In genomic region chr12:34391771-34392581, GRCh38 we compare ENCODE assay signal across 22 cellular contexts.
DNase-seq lines count a peak whose midpoint lies in the region; ATAC-seq, FAIRE-seq and TF ChIP-seq lines count a peak whose summit lies in the region.
"Had no signal": no experiment of that assay in that cellular context is flagged by ENCODE, and none has a peak within 500 bp of the region (broad histone marks: within the 10 kb centered on the region; RNA-seq: fewer than 3 reads in every experiment).

No MANE protein-coding gene starts in this region.

- DNase-seq in activated CD4-positive, CD25-positive, alpha-beta regulatory T cell treated with anti-CD3 and anti-CD28 coated beads, Interleukin-2, amount 50 U/mL, for 72 hours, result peak; percentile 9
- DNase-seq in effector CD4-positive, alpha-beta T cell, result peak; percentile 1
- DNase-seq in left lung (peak; percentile 0 to 48), suprapubic skin (ENCODE audit: low spot score in 2 of 2) (peak; percentile 48 to 66), KBM-7 (no peak), NCI-H128 (lab: John Stamatoyannopoulos, UW; ENCODE audit: unreplicated experiment) (no peak), GM12891 (ENCODE audit: insufficient read length, low spot score) (no peak)
- DNase-seq: caudate nucleus; GDM1; NCI-H1417 treated with DMSO at 0.1 percent for 48 hours; NCI-H2171 treated with DMSO at 0.1 percent for 48 hours; NCI-H774; PC-3; small intestine; stimulated activated CD4-positive, alpha-beta T cell treated with anti-CD3 and anti-CD28 coated beads, Interleukin-4, amount 100 ng/mL, for 1 hour; uterus had no signal

- H3K36me3 ChIP-seq in left lung, result no peaks in the 10 kb centered on the region
- H3K36me3 ChIP-seq in suprapubic skin, result no peaks in the 10 kb centered on the region
- H3K36me3 ChIP-seq: gastroesophageal sphincter, ovary, uterus had no signal

- TF ChIP-seq EP300 in suprapubic skin (IDR thresholded peaks at IDR 0.05), result no peak

- H3K4me1 ChIP-seq in left lung (no peaks in the 10 kb centered on the region), suprapubic skin (no peaks in the 10 kb centered on the region)
- H3K4me1 ChIP-seq: gastroesophageal sphincter, uterus had no signal

- FAIRE-seq in GM12891 (lab: Jason Lieb, UNC), result no peak
- FAIRE-seq: D721Med, GM12892, small intestine had no signal

- H3K27ac ChIP-seq in left lung, result no peak overlapping the region
- H3K27ac ChIP-seq in suprapubic skin, result no peak overlapping the region
- H3K27ac ChIP-seq: gastroesophageal sphincter, ovary, uterus had no signal

- H3K4me3 ChIP-seq in left lung (no peak overlapping the region), suprapubic skin (no peak overlapping the region)
- H3K4me3 ChIP-seq: gastroesophageal sphincter, ovary, uterus had no signal

- ATAC-seq in activated CD4-positive, CD25-positive, alpha-beta regulatory T cell treated with anti-CD3 and anti-CD28 coated beads, Interleukin-2, amount 50 U/mL, for 24 hours, result no peak
- no peak for ATAC-seq in left lung
- ATAC-seq: gastroesophageal sphincter, PC-3, WTC11 had no signal

- in situ Hi-C loops in KBM-7 (cut with MboI; ENCODE audit: low pct_unique_long_range_greater_than_20kb, low sequenced_read_pairs), result loop anchor here (25.0 kb wide), 1 partner anchor 105 kb away; no protein-coding TSS in a partner anchor

- H3K27me3 ChIP-seq in left lung (peaks cover 0 to 16% of the 10 kb centered on the region in 2 donors), suprapubic skin (peaks cover 8% of the 10 kb centered on the region)
- H3K27me3 ChIP-seq: ovary, uterus had no signal

- intact Hi-C loops in left lung (cut with DNase I), result no loop called here

- 69% methylated on average over 33 of the region's 37 CpGs for WGBS in suprapubic skin

- no peak for TF ChIP-seq CTCF in left lung (IDR thresholded peaks at IDR 0.05)
- no peak for TF ChIP-seq CTCF in suprapubic skin (IDR thresholded peaks at IDR 0.05)

- no peak for TF ChIP-seq POLR2A in suprapubic skin (IDR thresholded peaks at IDR 0.05)
- TF ChIP-seq POLR2A in GM12891 (IDR thresholded peaks at IDR 0.05; ENCODE audit: low read depth, low read length), result no peak

- H3K9me3 ChIP-seq in left lung (peaks cover 0 to 100% of the 10 kb centered on the region in 2 donors), suprapubic skin (peaks cover 42% of the 10 kb centered on the region)
- H3K9me3 ChIP-seq: uterus had no signal

TF ChIP-seq in GM12891, 5 proteins besides CTCF, POLR2A, EP300 and RAD21:
- TF ChIP-seq POLR2AphosphoS5 (IDR thresholded peaks at IDR 0.05; ENCODE audit: low read depth, low read length), result no peak

Comparison
In these comparisons a context has a peak if more than half of its experiments do, and no peak if none do; other contexts are left out.
1. DNase-seq: peak in activated CD4-positive, CD25-positive, alpha-beta regulatory T cell treated with anti-CD3 and anti-CD28 coated beads, Interleukin-2, amount 50 U/mL, for 72 hours (single experiment), effector CD4-positive, alpha-beta T cell (single experiment), left lung (2 of 2) and suprapubic skin (2 of 2); none in KBM-7 (single experiment), NCI-H128 (single experiment) and GM12891 (single experiment).